Comparison of ENCODE assay signal across 21 cellular contexts in the genomic region with DNA sequence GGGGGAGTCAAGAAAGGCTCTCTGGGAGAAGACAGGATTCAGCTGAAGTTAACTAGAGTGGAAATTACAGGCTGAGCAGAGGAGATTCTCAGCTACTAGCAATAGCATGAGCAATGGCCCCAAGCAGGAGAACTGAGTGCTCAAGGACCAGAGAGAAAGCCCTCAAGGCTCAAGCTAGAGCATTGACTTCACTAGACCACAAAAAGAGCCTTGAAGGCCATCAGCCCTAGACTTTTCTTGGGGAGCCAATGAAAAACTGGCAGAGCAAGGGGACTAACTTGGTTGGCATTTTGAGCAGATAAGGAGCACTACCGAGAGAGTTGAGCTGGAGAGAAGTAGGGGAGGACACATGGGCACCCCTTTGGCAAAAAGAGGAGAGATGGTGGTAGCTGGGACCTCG.
"Had no signal": no experiment of that assay in that cellular context is flagged by ENCODE, and none has a peak within 500 bp of the region (broad histone marks: within the 10 kb centered on the region; RNA-seq: fewer than 3 reads in every experiment).

No MANE protein-coding gene starts in this region.

- H3K9me3 ChIP-seq: transverse colon had no signal

- ATAC-seq: activated CD4-positive, CD25-positive, alpha-beta regulatory T cell treated with anti-CD3 and anti-CD28 coated beads, Interleukin-2, amount 50 U/mL, for 24 hours; activated T-cell treated with anti-CD3 and anti-CD28 coated beads, Interleukin-2, amount 50 U/mL, for 72 hours; foreskin keratinocyte had no signal

- H3K9me3 Mint-ChIP-seq: activated naive CD4-positive, alpha-beta T cell treated with anti-CD3 and anti-CD28 coated beads, Interleukin-2, amount 50 U/mL, for 24 hours; activated T-cell treated with anti-CD3 and anti-CD28 coated beads, Interleukin-2, amount 50 U/mL, for 72 hours; mesothelial cell of epicardium had no signal

- H3K4me3 ChIP-seq: lung, transverse colon had no signal

- H3K27me3 ChIP-seq: foreskin keratinocyte, transverse colon had no signal

- H3K4me3 Mint-ChIP-seq: activated naive CD4-positive, alpha-beta T cell treated with anti-CD3 and anti-CD28 coated beads, Interleukin-2, amount 50 U/mL, for 24 hours; activated T-cell treated with anti-CD3 and anti-CD28 coated beads, Interleukin-2, amount 50 U/mL, for 72 hours; immature natural killer cell; mesothelial cell of epicardium had no signal

- H3K36me3 Mint-ChIP-seq: activated naive CD4-positive, alpha-beta T cell treated with anti-CD3 and anti-CD28 coated beads, Interleukin-2, amount 50 U/mL, for 24 hours; immature natural killer cell; mesothelial cell of epicardium had no signal

- DNase-seq: activated CD8-positive, alpha-beta memory T cell treated with anti-CD3 and anti-CD28 coated beads for 24 hours; activated CD8-positive, alpha-beta memory T cell treated with anti-CD3 and anti-CD28 coated beads, Interleukin-2, amount 50 U/mL, for 48 hours; activated effector memory CD4-positive, alpha-beta T cell treated with anti-CD3 and anti-CD28 coated beads, Interleukin-2, amount 50 U/mL, for 16 hours; activated T-cell treated with anti-CD3 and anti-CD28 coated beads, Interleukin-2, amount 50 U/mL, for 72 hours; amniotic stem cell; central memory CD4-positive, alpha-beta T cell; foreskin keratinocyte; immature natural killer cell; occipital lobe; posterior cingulate gyrus; retina; stimulated activated CD4-positive, alpha-beta T cell treated with anti-CD3 and anti-CD28 coated beads, Interleukin-12 subunit alpha, Interleukin-12 subunit beta, amount 100 ng/mL, for 4 hours; stimulated activated CD4-positive, alpha-beta T cell treated with anti-CD3 and anti-CD28 coated beads, Interleukin-2, amount 100 ng/mL, for 24 hours; stimulated activated naive CD4-positive, alpha-beta T cell treated with Interleukin-2 at 50 U/mL for 16 hours; T-helper 1 cell; T-helper 9 cell; transverse colon had no signal

- H3K27ac ChIP-seq: foreskin keratinocyte, transverse colon had no signal

- H3K4me1 Mint-ChIP-seq: activated naive CD4-positive, alpha-beta T cell treated with anti-CD3 and anti-CD28 coated beads, Interleukin-2, amount 50 U/mL, for 24 hours; immature natural killer cell had no signal

- H3K4me1 ChIP-seq: foreskin keratinocyte had no signal

- H3K36me3 ChIP-seq: transverse colon had no signal

- H3K27ac Mint-ChIP-seq: activated naive CD4-positive, alpha-beta T cell treated with anti-CD3 and anti-CD28 coated beads, Interleukin-2, amount 50 U/mL, for 24 hours; activated T-cell treated with anti-CD3 and anti-CD28 coated beads, Interleukin-2, amount 50 U/mL, for 72 hours; immature natural killer cell; mesothelial cell of epicardium had no signal
